Comparison of ENCODE assay signal across 10 cellular contexts in the genomic region with DNA sequence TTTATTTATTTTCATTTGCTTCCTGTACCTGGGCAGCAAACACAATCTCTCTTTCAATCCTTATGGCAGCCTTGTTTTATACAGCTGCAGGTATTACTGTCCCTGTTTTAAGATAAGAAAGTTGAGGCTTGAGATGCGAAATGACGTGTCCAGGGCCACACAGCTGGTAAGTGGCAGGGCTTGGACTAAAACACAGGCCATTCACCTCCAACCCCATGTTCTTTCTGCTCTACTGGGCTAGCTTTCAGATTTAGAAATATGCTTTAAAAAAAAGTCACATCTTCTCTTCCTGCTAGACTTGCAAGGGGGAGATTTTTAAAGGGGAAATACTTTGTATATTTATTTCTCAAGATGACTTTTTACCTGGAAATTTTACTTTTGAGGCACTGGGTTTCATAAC.
A peak's percentile ranks its signal among the peaks of the same experiment; 100 is the strongest.
DNase-seq lines count a peak whose midpoint lies in the region; ATAC-seq and TF ChIP-seq lines count a peak whose summit lies in the region.
"Had no signal": no experiment of that assay in that cellular context is flagged by ENCODE, and none has a peak within 500 bp of the region (broad histone marks: within the 10 kb centered on the region; RNA-seq: fewer than 3 reads in every experiment).

No MANE protein-coding gene starts in this region.

- H3K4me3 ChIP-seq in adipocyte (ENCODE audit: low read length) (peak overlapping the region; percentile 15), thyroid gland (replicated peaks in 1 of 3) (no peak overlapping the region), coronary artery (no peak overlapping the region)
- H3K4me3 ChIP-seq in CD4-positive, alpha-beta memory T cell (ENCODE audit: low read length in 2 of 2), result no peak overlapping the region

- 86 to 88% methylated on average over 2 of the region's 2 CpGs for WGBS in thyroid gland, 2 donors

- H3K27me3 ChIP-seq in adipocyte (replicated peaks; ENCODE audit: control insufficient read depth, insufficient read depth, low read length) (no peaks in the 10 kb centered on the region), thyroid gland (no peaks in the 10 kb centered on the region)
- no peaks in the 10 kb centered on the region for H3K27me3 ChIP-seq in CD4-positive, alpha-beta memory T cell (ENCODE audit: insufficient read depth, low read length)

- H3K27me3 Mint-ChIP-seq in CD4-positive, alpha-beta memory T cell, result no peaks in the 10 kb centered on the region

- peak overlapping the region; percentile 34 for H3K9ac ChIP-seq in adipocyte (ENCODE audit: low read length)

- peaks cover 47% of the 10 kb centered on the region for H3K4me1 ChIP-seq in adipocyte (ENCODE audit: control insufficient read depth, insufficient read depth, low read length)
- H3K4me1 ChIP-seq in thyroid gland, result no peaks in the 10 kb centered on the region
- H3K4me1 ChIP-seq in CD4-positive, alpha-beta memory T cell (ENCODE audit: insufficient read depth, low read length), result no peaks in the 10 kb centered on the region

- TF ChIP-seq CTCF in thyroid gland (IDR thresholded peaks at IDR 0.05) (no peak), coronary artery (IDR thresholded peaks at IDR 0.05) (no peak)

- peaks cover 41 to 60% of the 10 kb centered on the region in 2 donors for H3K36me3 Mint-ChIP-seq in CD4-positive, alpha-beta memory T cell

- H3K9me3 ChIP-seq in adipocyte (ENCODE audit: control insufficient read depth, low read length), result no peaks in the 10 kb centered on the region
- no peaks in the 10 kb centered on the region for H3K9me3 ChIP-seq in thyroid gland
- H3K9me3 ChIP-seq in CD4-positive, alpha-beta memory T cell (ENCODE audit: control insufficient read depth in 1 of 2, low read length in 2 of 2), result no peaks in the 10 kb centered on the region

- POLR2A ChIA-PET in CD4-positive, alpha-beta memory T cell (lab: Charles Lee; ENCODE audit: partially characterized antibody), result interaction anchor here (1.3 kb wide), 1 partner anchor 12 kb away, joined by 3 read pairs; no protein-coding TSS in a partner anchor

- CTCF ChIA-PET in CD4-positive, alpha-beta memory T cell (lab: Charles Lee; ENCODE audit: partially characterized antibody), result interaction anchor here (0.9 kb wide), 1 partner anchor 57 kb away, joined by 3 read pairs; no protein-coding TSS in a partner anchor

- intact Hi-C loops in thyroid gland (cut with DNase I), result no loop called here
- intact Hi-C loops in CD4-positive, alpha-beta memory T cell (cut with micrococcal nuclease), result no loop called here

- H3K4me1 Mint-ChIP-seq in CD4-positive, alpha-beta memory T cell, result peaks cover 0 to 16% (median 12%) of the 10 kb centered on the region in 4 donors

- DNase-seq in adipocyte (ENCODE audit: low read depth) (peak; percentile 6), thyroid gland (no peak), SKM-1 (lab: John Stamatoyannopoulos, UW; ENCODE audit: unreplicated experiment) (no peak), coronary artery (ENCODE audit: low spot score) (no peak)
- no peak for DNase-seq in CD4-positive, alpha-beta memory T cell
- DNase-seq: DMS 273 treated with DMSO at 0.1 percent for 48 hours had no signal

- TF ChIP-seq POLR2A in thyroid gland (IDR thresholded peaks at IDR 0.05), result no peak

- H3K9me3 Mint-ChIP-seq in CD4-positive, alpha-beta memory T cell, result no peaks in the 10 kb centered on the region

- H3K36me3 ChIP-seq in adipocyte (ENCODE audit: control insufficient read depth, insufficient read depth, low read length, severe bottlenecking) (peaks cover 22% of the 10 kb centered on the region), thyroid gland (peaks cover 0 to 3% of the 10 kb centered on the region in 2 donors)
- H3K36me3 ChIP-seq in CD4-positive, alpha-beta memory T cell (ENCODE audit: insufficient read depth, low read length), result peaks cover 56% of the 10 kb centered on the region

- ATAC-seq in GM18858 (IDR thresholded peaks at IDR 0.05; ENCODE audit: unreplicated experiment) (peak; percentile 91), GM21381 (IDR thresholded peaks at IDR 0.05; ENCODE audit: unreplicated experiment) (peak; percentile 91), HG03060 (IDR thresholded peaks at IDR 0.05; ENCODE audit: low read depth, unreplicated experiment) (peak; percentile 97)
- ATAC-seq: HCT116 had no signal

- H3K27ac ChIP-seq in thyroid gland (no peak overlapping the region), coronary artery (no peak overlapping the region)
- H3K27ac ChIP-seq in CD4-positive, alpha-beta memory T cell (ENCODE audit: low read depth, low read length), result no peak overlapping the region

- H3K4me3 Mint-ChIP-seq in CD4-positive, alpha-beta memory T cell, result no peak overlapping the region

- peak overlapping the region in 2 of 7 donors; percentile 22 to 75 for H3K27ac Mint-ChIP-seq in CD4-positive, alpha-beta memory T cell
